ENCODE assay signal across 18 cellular contexts in genomic region chr4:113311047-113311446, GRCh38.
"Had no signal": no experiment of that assay in that cellular context is flagged by ENCODE, and none has a peak within 500 bp of the region (broad histone marks: within the 10 kb centered on the region; RNA-seq: fewer than 3 reads in every experiment).

No MANE protein-coding gene starts in this region.

- H3K27ac ChIP-seq: esophagus muscularis mucosa, lower lobe of right lung, psoas muscle, stomach, testis, upper lobe of right lung had no signal

- DNase-seq: activated CD4-positive, CD25-positive, alpha-beta regulatory T cell; activated naive CD4-positive, alpha-beta T cell; aorta; endodermal cell; foreskin melanocyte; left colon; lower lobe of right lung; midbrain; psoas muscle; stimulated activated CD4-positive, alpha-beta T cell treated with anti-CD3 and anti-CD28 coated beads, Interleukin-1b, Interleukin-23, amount 100 ng/mL, for 48 hours; stomach; SW 1271; testis; upper lobe of right lung had no signal

- ATAC-seq: left colon, lower lobe of right lung, psoas muscle, sciatic nerve, upper lobe of right lung had no signal

- H3K4me3 ChIP-seq: esophagus muscularis mucosa, lower lobe of right lung, psoas muscle, stomach, testis, upper lobe of right lung had no signal

- H3K27me3 ChIP-seq: esophagus muscularis mucosa, stomach, testis, upper lobe of right lung had no signal

- H3K4me1 Mint-ChIP-seq: endodermal cell, neural crest cell had no signal

- H3K4me3 Mint-ChIP-seq: activated T-helper 1 cell treated with anti-CD3 and anti-CD28 coated beads, Interleukin-12 subunit alpha, Interleukin-12 subunit beta, Interleukin-2, Interleukin-4 antibody, amounts not matched to agents 30 ng/mL and 10 ng/mL and 1 ng/mL, durations not matched to agents 14 hours and 24 hours and 36 hours; endodermal cell; neural crest cell had no signal

- H3K9me3 Mint-ChIP-seq: activated T-helper 1 cell treated with anti-CD3 and anti-CD28 coated beads, Interleukin-12 subunit alpha, Interleukin-12 subunit beta, Interleukin-2, Interleukin-4 antibody, amounts not matched to agents 30 ng/mL and 10 ng/mL and 1 ng/mL, durations not matched to agents 14 hours and 24 hours and 36 hours; endodermal cell; neural crest cell had no signal

- H3K4me1 ChIP-seq: esophagus muscularis mucosa, lower lobe of right lung, psoas muscle, stomach, testis, upper lobe of right lung had no signal

- H3K9me3 ChIP-seq: esophagus muscularis mucosa, lower lobe of right lung, psoas muscle, stomach, testis, upper lobe of right lung had no signal

- H3K27ac Mint-ChIP-seq: activated T-helper 1 cell treated with anti-CD3 and anti-CD28 coated beads, Interleukin-12 subunit alpha, Interleukin-12 subunit beta, Interleukin-2, Interleukin-4 antibody, amounts not matched to agents 30 ng/mL and 10 ng/mL and 1 ng/mL, durations not matched to agents 14 hours and 24 hours and 36 hours; endodermal cell had no signal

- H3K36me3 ChIP-seq: lower lobe of right lung, stomach, upper lobe of right lung had no signal
